10 cellular contexts compared by ENCODE assay signal in genomic region chr22:42962295-42963230, GRCh38. TPM values are rescaled to one million over a fixed set of nuclear protein-coding genes. Genes with fewer than 3 reads are reported as not detected.
A peak's percentile ranks its signal among the peaks of the same experiment; 100 is the strongest.
DNase-seq lines count a peak whose midpoint lies in the region; ATAC-seq, FAIRE-seq and TF ChIP-seq lines count a peak whose summit lies in the region.
"Had no signal": no experiment of that assay in that cellular context is flagged by ENCODE, and none has a peak within 500 bp of the region (broad histone marks: within the 10 kb centered on the region; RNA-seq: fewer than 3 reads in every experiment).

No MANE protein-coding gene starts in this region.

- H3K9me3 Mint-ChIP-seq in HFFc6: no peaks in the 10 kb centered on the region

- peak overlapping the region; percentile 74 to 83 for H3K27ac ChIP-seq in small intestine (ENCODE audit: low read depth in 1 of 2, low read length in 1 of 2)

- FAIRE-seq in small intestine (lab: Jason Lieb, UNC): no peak
- FAIRE-seq: H54 had no signal

- peaks cover 0 to 2% of the 10 kb centered on the region in 2 donors for H3K36me3 ChIP-seq in small intestine (ENCODE audit: control insufficient read depth in 2 of 2, insufficient read depth in 2 of 2, low read length in 2 of 2)

- no peak for DNase-seq in HFFc6
- peak; percentile 36 for DNase-seq in UCSD-AML1 (lab: John Stamatoyannopoulos, UW; ENCODE audit: unreplicated experiment)
- peak; percentile 45 for DNase-seq in left ventricle myocardium superior
- peak; percentile 94 for DNase-seq in small intestine
- no peak for DNase-seq in NCI-H526 (lab: John Stamatoyannopoulos, UW)
- DNase-seq in middle frontal gyrus (ENCODE audit: extremely low spot score, low spot score): no peak
- DNase-seq in COLO668 (lab: John Stamatoyannopoulos, UW; ENCODE audit: unreplicated experiment): no peak
- no peak for DNase-seq in GM03348 (ENCODE audit: low spot score)
- DNase-seq: anterior cingulate cortex had no signal

- H3K4me1 ChIP-seq in small intestine (ENCODE audit: control insufficient read depth in 2 of 2, insufficient read depth in 1 of 2, low read depth in 1 of 2, low read length in 1 of 2): peaks cover 4 to 23% of the 10 kb centered on the region in 2 donors

- no peaks in the 10 kb centered on the region for H3K27me3 ChIP-seq in small intestine (ENCODE audit: control insufficient read depth in 2 of 2, insufficient read depth in 2 of 2, low read length in 2 of 2)

- H3K27ac Mint-ChIP-seq in HFFc6: peak overlapping the region; percentile 61

- H3K9me3 ChIP-seq in small intestine (ENCODE audit: control insufficient read depth, low read depth): no peaks in the 10 kb centered on the region

- H3K4me3 Mint-ChIP-seq in HFFc6: no peak overlapping the region

- no peak overlapping the region for H3K4me3 ChIP-seq in small intestine (ENCODE audit: low read depth in 1 of 2, low read length in 2 of 2)

- peak; percentile 45 for ATAC-seq in left ventricle myocardium superior

- peaks cover 34% of the 10 kb centered on the region for H3K36me3 Mint-ChIP-seq in HFFc6 (ENCODE audit: low read depth)

- TF ChIP-seq CTCF in HFFc6 (IDR thresholded peaks at IDR 0.05): no peak

- 52 to 72% (median 71%) methylated on average over 6 to 8 of the region's 9 CpGs for WGBS in small intestine, 3 donors

- intact Hi-C loops in left ventricle myocardium superior (cut with micrococcal nuclease): no loop called here

- H3K4me1 Mint-ChIP-seq in HFFc6 (ENCODE audit: low read depth): peaks cover 70% of the 10 kb centered on the region

- no peaks in the 10 kb centered on the region; the same call in 1 of the 2 replicates for H3K27me3 Mint-ChIP-seq in HFFc6 (ENCODE audit: insufficient read depth)

RNA-seq across cellular contexts. Expression of gene PACSIN2, which starts 52.4 kb away (rescaled TPM):
- 10 to 100 TPM; 69.8 to 97.3 (median 76.2) TPM for total RNA-seq in HFFc6 (2021; fragmentation: NEBNext Ultra II Directional; extraction: Animal tissue kit (Norgen Biotek cat#: 25700))
- total RNA-seq in left ventricle myocardium superior: 63.8 TPM
- polyA plus RNA-seq in small intestine: 10 to 100 TPM; 28.9 to 53.3 (median 37.8) TPM

Comparison
In these comparisons a context has a peak if more than half of its experiments do, and no peak if none do; other contexts are left out.
1. DNase-seq: peak in UCSD-AML1 (single experiment), left ventricle myocardium superior (single experiment) and small intestine (single experiment); none in HFFc6 (single experiment), NCI-H526 (0 of 2), middle frontal gyrus (single experiment), COLO668 (single experiment) and GM03348 (single experiment).